ENCODE assay signal across 15 cellular contexts in the genomic region with DNA sequence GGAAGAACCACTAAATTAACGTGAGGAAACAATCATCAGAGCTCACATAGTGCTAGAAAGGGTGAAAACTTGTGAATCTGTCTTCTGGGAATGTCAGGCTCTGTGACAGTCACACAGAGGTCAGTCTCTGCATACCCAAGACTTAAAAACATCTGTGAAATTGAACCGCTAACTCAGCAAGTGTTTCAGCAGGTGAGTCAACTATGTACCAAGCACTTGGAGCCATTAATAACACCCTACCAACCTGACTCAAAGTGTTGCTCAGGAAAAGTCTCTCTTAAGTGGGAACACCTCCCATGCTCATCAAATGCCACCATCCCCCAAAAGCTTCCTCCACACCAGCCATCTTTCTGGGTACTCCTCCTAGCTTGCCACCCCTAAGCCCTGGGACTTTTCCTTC.
DNase-seq lines count a peak whose midpoint lies in the region; ATAC-seq and TF ChIP-seq lines count a peak whose summit lies in the region.
"Had no signal": no experiment of that assay in that cellular context is flagged by ENCODE, and none has a peak within 500 bp of the region (broad histone marks: within the 10 kb centered on the region; RNA-seq: fewer than 3 reads in every experiment).

No MANE protein-coding gene starts in this region.

- peaks cover 2% of the 10 kb centered on the region for H3K36me3 Mint-ChIP-seq in T-helper 17 cell (ENCODE audit: low read depth)

- H3K9ac ChIP-seq in mesenchymal stem cell (ENCODE audit: low read length), result no peak overlapping the region

- ATAC-seq in GM18502 (IDR thresholded peaks at IDR 0.05; ENCODE audit: poor library complexity, unreplicated experiment), result peak; percentile 57
- ATAC-seq in HG02870 (IDR thresholded peaks at IDR 0.05; ENCODE audit: unreplicated experiment), result peak; percentile 88
- no peak for ATAC-seq in T-helper 17 cell
- ATAC-seq: GM23338 had no signal

- H3K27ac Mint-ChIP-seq in T-helper 17 cell, result peak overlapping the region; percentile 27
- H3K27ac Mint-ChIP-seq: B cell; CD4-positive, CD25-positive, alpha-beta regulatory T cell; GM23338 had no signal

- H3K4me1 ChIP-seq in mesenchymal stem cell (ENCODE audit: control insufficient read depth, insufficient read depth, low read depth, low read length), result peaks cover 2% of the 10 kb centered on the region

- H3K79me1 ChIP-seq in mesenchymal stem cell (replicated peaks; ENCODE audit: low read length, poor library complexity, severe bottlenecking), result no peaks in the 10 kb centered on the region

- H4K8ac ChIP-seq in mesenchymal stem cell (ENCODE audit: low read length), result peak overlapping the region; percentile 1

- H3K4ac ChIP-seq in mesenchymal stem cell (ENCODE audit: low read depth in 1 of 2, low read length in 2 of 2), result peak overlapping the region in 1 of 2 experiments; percentile 3

- H2BK120ac ChIP-seq in mesenchymal stem cell (ENCODE audit: low read depth, low read length), result no peak overlapping the region

- H2BK15ac ChIP-seq in mesenchymal stem cell (ENCODE audit: low read depth, poor library complexity, severe bottlenecking), result no peak overlapping the region

- H3K27ac ChIP-seq in mesenchymal stem cell (ENCODE audit: low read length, poor library complexity, severe bottlenecking), result no peak overlapping the region
- H3K27ac ChIP-seq: PC-9 had no signal

- no peak overlapping the region for H3K4me2 ChIP-seq in mesenchymal stem cell (ENCODE audit: low read length, poor library complexity, severe bottlenecking)
- H3K4me2 ChIP-seq: GM23338, PC-9 had no signal

- no peak for TF ChIP-seq CTCF in GM13976 (IDR thresholded peaks at IDR 0.05; ENCODE audit: borderline replicate concordance, control extremely low read depth, extremely low read depth, insufficient read depth, missing control alignments)

- no peak overlapping the region for H2BK5ac ChIP-seq in mesenchymal stem cell (ENCODE audit: low read depth, low read length, poor library complexity, severe bottlenecking)

- 88% methylated on average over 2 of the region's 2 CpGs for WGBS in mesenchymal stem cell

- H3K36me3 ChIP-seq in mesenchymal stem cell (ENCODE audit: control insufficient read depth in 1 of 2, insufficient read depth in 2 of 2, low read depth in 1 of 2, low read length in 2 of 2) (no peaks in the 10 kb centered on the region), H7 (replicated peaks; ENCODE audit: control insufficient read depth, insufficient read depth, low read length) (no peaks in the 10 kb centered on the region)

- in situ Hi-C loops in GM13976 (cut with MboI; ENCODE audit: low sequenced_read_pairs, unreplicated experiment), result no loop called here

- H3K14ac ChIP-seq in mesenchymal stem cell (ENCODE audit: low read length in 2 of 2), result no peak overlapping the region

- H3K4me3 ChIP-seq in mesenchymal stem cell (ENCODE audit: insufficient read depth in 1 of 2, low read depth in 1 of 2, low read length in 2 of 2) (no peak overlapping the region), H7 (ENCODE audit: insufficient read depth, low read depth, low read length) (no peak overlapping the region)
- H3K4me3 ChIP-seq: GM23338, PC-9 had no signal

- peaks cover 4% of the 10 kb centered on the region for H3K4me1 Mint-ChIP-seq in T-helper 17 cell
- H3K4me1 Mint-ChIP-seq: B cell, GM23338 had no signal

- H2AK5ac ChIP-seq in mesenchymal stem cell (ENCODE audit: low read length, severe bottlenecking), result no peak overlapping the region

- DNase-seq in T-helper 17 cell, result no peak
- no peak for DNase-seq in mesenchymal stem cell
- DNase-seq in NCI-H345 treated with DMSO at 0.1 percent for 48 hours (lab: John Stamatoyannopoulos, UW; ENCODE audit: unreplicated experiment), result no peak
- no peak for DNase-seq in GM13976 (ENCODE audit: low spot score)
- DNase-seq in H7, result no peak
- DNase-seq: CD4-positive, CD25-positive, alpha-beta regulatory T cell; NCI-H1105; NCI-H1694 treated with DMSO at 0.1 percent for 48 hours; NCI-H2107; NCI-H345; PC-9 had no signal

- H4K91ac ChIP-seq in mesenchymal stem cell (ENCODE audit: low read length), result no peak overlapping the region

- H3K27me3 ChIP-seq in mesenchymal stem cell (ENCODE audit: control insufficient read depth in 1 of 2, insufficient read depth in 1 of 2, low read length in 2 of 2) (no peaks in the 10 kb centered on the region), H7 (ENCODE audit: control insufficient read depth, insufficient read depth, low read length) (no peaks in the 10 kb centered on the region)

- no peak overlapping the region for H3K23ac ChIP-seq in mesenchymal stem cell (ENCODE audit: low read length in 2 of 2)

- no peak overlapping the region for H2AFZ ChIP-seq in mesenchymal stem cell (ENCODE audit: low read depth, low read length)
- H2AFZ ChIP-seq: GM23338, PC-9 had no signal

- H3K9me3 ChIP-seq in T-helper 17 cell (ENCODE audit: control insufficient read depth, low read length, poor library complexity, severe bottlenecking) (no peaks in the 10 kb centered on the region), mesenchymal stem cell (ENCODE audit: control insufficient read depth, low read length) (no peaks in the 10 kb centered on the region)

- H2BK12ac ChIP-seq in mesenchymal stem cell (ENCODE audit: low read length in 2 of 2), result peak overlapping the region in 1 of 2 experiments; percentile 52

- H3K4me3 Mint-ChIP-seq in T-helper 17 cell, result no peak overlapping the region
- H3K4me3 Mint-ChIP-seq: B cell; CD4-positive, CD25-positive, alpha-beta regulatory T cell; GM23338 had no signal

- H3K18ac ChIP-seq in mesenchymal stem cell (ENCODE audit: low read depth in 1 of 2, low read length in 2 of 2), result no peak overlapping the region

- H3K27me3 Mint-ChIP-seq in T-helper 17 cell, result peaks cover 40% of the 10 kb centered on the region
